In the genomic region with DNA sequence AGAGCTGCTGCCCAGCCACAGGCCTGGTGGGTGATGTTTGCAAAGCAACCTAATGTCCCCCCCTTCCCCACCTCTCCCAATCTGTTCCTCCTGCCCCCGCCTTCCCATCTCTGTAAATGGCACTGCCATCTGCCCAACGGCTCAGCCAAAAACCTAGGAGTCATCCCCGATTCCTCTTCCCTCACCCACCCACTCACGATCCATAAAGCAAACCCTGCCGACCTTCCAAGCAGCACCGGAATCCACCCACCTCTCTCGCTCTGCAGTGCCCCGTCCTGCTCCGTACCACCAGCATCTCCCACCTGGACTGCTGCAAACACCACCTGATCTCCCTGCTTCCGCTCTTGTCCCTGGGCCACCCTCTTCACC, we compare ENCODE assay signal across 19 cellular contexts.
"Had no signal": no experiment of that assay in that cellular context is flagged by ENCODE, and none has a peak within 500 bp of the region (broad histone marks: within the 10 kb centered on the region; RNA-seq: fewer than 3 reads in every experiment).

No MANE protein-coding gene starts in this region.

- H3K4me1 ChIP-seq: pancreas, psoas muscle had no signal

- DNase-seq: activated CD4-positive, alpha-beta T cell treated with anti-CD3 and anti-CD28 coated beads for 1 hour; activated CD4-positive, alpha-beta T cell treated with anti-CD3 and anti-CD28 coated beads, Interleukin-2, amount 50 U/mL, for 1 hour; activated CD8-positive, alpha-beta T cell treated with anti-CD3 and anti-CD28 coated beads for 36 hours; activated naive CD8-positive, alpha-beta T cell treated with anti-CD3 and anti-CD28 coated beads, Interleukin-2, amount 50 U/mL, for 24 hours; activated T-cell treated with anti-CD3 and anti-CD28 coated beads, Interleukin-2, amount 50 U/mL, for 4 hours; caudate nucleus; cortex of kidney; foreskin fibroblast; left ventricle myocardium inferior; mucosa of descending colon; pancreas; psoas muscle; sigmoid colon; small intestine; stimulated activated CD4-positive, alpha-beta T cell treated with anti-CD3 and anti-CD28 coated beads, Interleukin-4, amount 100 ng/mL, for 24 hours had no signal

- ATAC-seq: activated CD8-positive, alpha-beta T cell treated with anti-CD3 and anti-CD28 coated beads for 36 hours; activated naive CD8-positive, alpha-beta T cell treated with anti-CD3 and anti-CD28 coated beads, Interleukin-2, amount 50 U/mL, for 24 hours; activated T-cell treated with anti-CD3 and anti-CD28 coated beads, Interleukin-2, amount 50 U/mL, for 4 hours; pancreas; psoas muscle; stimulated activated effector memory CD8-positive, alpha-beta T cell treated with anti-CD3 and anti-CD28 coated beads, Interleukin-12 subunit alpha, Interleukin-12 subunit beta, amount 100 ng/mL, for 72 hours had no signal

- H3K4me3 ChIP-seq: left ventricle myocardium inferior, lung, mucosa of descending colon, pancreas, psoas muscle, sigmoid colon, thoracic aorta, vagina had no signal

- H3K27ac ChIP-seq: pancreas, psoas muscle, thoracic aorta had no signal

- H3K9me3 ChIP-seq: left ventricle myocardium inferior, mucosa of descending colon, pancreas, psoas muscle, sigmoid colon, thoracic aorta, vagina had no signal

- H3K27me3 ChIP-seq: pancreas, sigmoid colon, vagina had no signal

- H3K36me3 ChIP-seq: pancreas, sigmoid colon, thoracic aorta, vagina had no signal
